Comparison of ENCODE assay signal across 20 cellular contexts in the genomic region with DNA sequence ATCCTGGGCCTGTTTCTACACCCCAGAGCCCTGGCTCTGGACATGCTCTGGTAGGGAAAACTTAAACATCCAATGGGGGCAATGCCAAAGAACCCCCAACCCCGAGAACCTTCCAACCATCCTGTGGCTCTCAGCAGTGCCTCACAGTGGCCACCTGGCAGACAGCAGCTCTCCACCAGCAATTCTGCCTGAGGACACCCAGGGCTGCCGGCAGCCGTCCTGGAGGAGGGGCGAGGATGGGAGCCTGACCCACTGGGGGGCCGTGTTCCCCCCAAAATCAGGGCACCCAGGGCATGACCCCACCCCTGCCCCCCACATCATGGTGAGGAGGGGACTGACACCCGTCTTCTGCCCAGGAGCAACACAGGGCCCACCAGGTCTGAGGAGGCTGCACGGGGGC. TPM values are rescaled to one million over a fixed set of nuclear protein-coding genes. Genes with fewer than 3 reads are reported as not detected.
DNase-seq lines count a peak whose midpoint lies in the region; ATAC-seq, FAIRE-seq and TF ChIP-seq lines count a peak whose summit lies in the region.
"Had no signal": no experiment of that assay in that cellular context is flagged by ENCODE, and none has a peak within 500 bp of the region (broad histone marks: within the 10 kb centered on the region; RNA-seq: fewer than 3 reads in every experiment).

No MANE protein-coding gene starts in this region.

- H3K27ac ChIP-seq in AG04450 (ENCODE audit: low read depth, low read length) (no peak overlapping the region), OCI-LY7 (ENCODE audit: low read depth, low read length, poor library complexity, severe bottlenecking) (no peak overlapping the region), kidney (ENCODE audit: low read depth in 2 of 2, low read length in 2 of 2) (no peak overlapping the region)

- intact Hi-C loops in OCI-LY7 (cut with micrococcal nuclease; ENCODE audit: unreplicated experiment) (no loop called here), kidney (cut with DNase I) (no loop called here)

- peaks cover 11% of the 10 kb centered on the region for H3K9me3 ChIP-seq in AG04450 (ENCODE audit: control insufficient read depth, insufficient read depth, low read length)
- no peaks in the 10 kb centered on the region for H3K9me3 ChIP-seq in OCI-LY7 (ENCODE audit: low read length)
- H3K9me3 ChIP-seq in kidney (ENCODE audit: control insufficient read depth in 1 of 2, low read length in 2 of 2) = peaks cover 0 to under 1% of the 10 kb centered on the region in 2 donors

- no peak overlapping the region for H3K9ac ChIP-seq in kidney (ENCODE audit: low read length in 2 of 2)

- no TSS peak for BruUV-seq in OCI-LY7 (replicated peaks; lab: Mats Ljungman, UMichigan)

- no peak for TF ChIP-seq POLR2A in H54 (IDR thresholded peaks at IDR 0.05; ENCODE audit: low read depth, low read length)

- DNase-seq in AG04450 (ENCODE audit: low read depth, low spot score) (no peak), OCI-LY7 (ENCODE audit: low spot score) (no peak), kidney (peak; percentile 51), H54 (ENCODE audit: insufficient read length, low spot score) (no peak)
- DNase-seq in effector CD4-positive, alpha-beta T cell = no peak
- DNase-seq: activated naive CD8-positive, alpha-beta T cell treated with anti-CD3 and anti-CD28 coated beads for 36 hours; AML-193; COR-L47; NCI-H1092 treated with DMSO at 0.1 percent for 48 hours; NCI-H2081; NCI-H510A; nephron progenitor cell; NK-92 treated with Interleukin-12 subunit alpha and Interleukin-12 subunit beta, amount 100 ng/mL, for 24 hours; RPMI8226 had no signal

- no peak overlapping the region for H2AFZ ChIP-seq in OCI-LY7 (ENCODE audit: low read length)

- H3K4me1 ChIP-seq in OCI-LY7 (ENCODE audit: insufficient read depth, low read length, poor library complexity, severe bottlenecking) (no peaks in the 10 kb centered on the region), kidney (ENCODE audit: control insufficient read depth in 1 of 2, insufficient read depth in 1 of 2, low read depth in 1 of 2, low read length in 2 of 2) (peaks cover 0 to 5% of the 10 kb centered on the region in 2 donors)
- H3K4me1 ChIP-seq: HAP-1 had no signal

- TF ChIP-seq CTCF in AG04450 (IDR thresholded peaks at IDR 0.05; ENCODE audit: low read depth, low read length) (peak; percentile 22), GM12873 (IDR thresholded peaks at IDR 0.05; ENCODE audit: insufficient read depth, low read depth, low read length, missing control alignments) (peak; percentile 42), OCI-LY7 (conservative IDR thresholded peaks at IDR 0.05; ENCODE audit: low read length) (peak; percentile 36; the same call in 1 of the 2 replicates), kidney (IDR thresholded peaks at IDR 0.05; ENCODE audit: borderline replicate concordance, extremely low read depth, insufficient read depth) (no peak)

- no peak for ATAC-seq in HG03460 (IDR thresholded peaks at IDR 0.05; ENCODE audit: unreplicated experiment)
- no peak for ATAC-seq in GM21360 (IDR thresholded peaks at IDR 0.05; ENCODE audit: unreplicated experiment)
- ATAC-seq: K562 had no signal

- H3K36me3 ChIP-seq in OCI-LY7 (ENCODE audit: insufficient read depth, low read length) (no peaks in the 10 kb centered on the region), kidney (ENCODE audit: control insufficient read depth in 1 of 2, insufficient read depth in 2 of 2, low read length in 2 of 2) (no peaks in the 10 kb centered on the region)
- H3K36me3 ChIP-seq: HAP-1 had no signal

- H3K4me2 ChIP-seq in OCI-LY7 (ENCODE audit: low read length) = no peak overlapping the region

- no peaks in the 10 kb centered on the region for H3K9me2 ChIP-seq in OCI-LY7 (ENCODE audit: insufficient read depth, low read length)

- no peak for FAIRE-seq in kidney (lab: Jason Lieb, UNC)
- FAIRE-seq in H54 (lab: Jason Lieb, UNC) = no peak
- FAIRE-seq: GM19239, K562 had no signal

- POLR2A ChIA-PET in AG04450 (lab: Yijun Ruan, JAX) = no interaction called here
- POLR2A ChIA-PET in OCI-LY7 (lab: Charles Lee) = no interaction called here

- CTCF ChIA-PET in AG04450 (lab: Charles Lee) (no interaction called here), OCI-LY7 (lab: Charles Lee; ENCODE audit: unreplicated experiment) (no interaction called here)

- H4K20me1 ChIP-seq in OCI-LY7 (ENCODE audit: insufficient read depth, low read length) = no peaks in the 10 kb centered on the region

- no peaks in the 10 kb centered on the region for H3K79me2 ChIP-seq in OCI-LY7 (ENCODE audit: insufficient read depth, low read depth, low read length)

- H3K27me3 ChIP-seq in AG04450 (ENCODE audit: control insufficient read depth, insufficient read depth, low read length) = no peaks in the 10 kb centered on the region

- H3K4me3 ChIP-seq in AG04450 (ENCODE audit: low read depth, low read length) (no peak overlapping the region), OCI-LY7 (ENCODE audit: low read depth, low read length, poor library complexity, severe bottlenecking) (no peak overlapping the region), kidney (ENCODE audit: low read length in 2 of 2) (no peak overlapping the region)
- H3K4me3 ChIP-seq: HAP-1, K562 had no signal

RNA-seq across cellular contexts. Expression of a gene that starts 32.7 kb away (rescaled TPM):
- 9.0 and 12.7 TPM in 2 replicates for polyA plus RNA-seq in AG04450 (2011; rRNA removed)
- 6.9 and 9.6 TPM in 2 replicates for polyA minus RNA-seq in AG04450 (2011; rRNA and poly(A)+ RNA removed)
- not detected in 2 replicates for total RNA-seq in OCI-LY7 (2014; rRNA removed; shearing (Covaris generic))
- not detected in 2 replicates for total RNA-seq in OCI-LY7 (2022)
- total RNA-seq in kidney = 0.60 TPM
- polyA plus RNA-seq in kidney (ENCODE audit: insufficient read depth, low read depth, low replicate concordance) = not detected
- total RNA-seq: K562 had no signal
